14 cellular contexts compared by ENCODE assay signal in the genomic region with DNA sequence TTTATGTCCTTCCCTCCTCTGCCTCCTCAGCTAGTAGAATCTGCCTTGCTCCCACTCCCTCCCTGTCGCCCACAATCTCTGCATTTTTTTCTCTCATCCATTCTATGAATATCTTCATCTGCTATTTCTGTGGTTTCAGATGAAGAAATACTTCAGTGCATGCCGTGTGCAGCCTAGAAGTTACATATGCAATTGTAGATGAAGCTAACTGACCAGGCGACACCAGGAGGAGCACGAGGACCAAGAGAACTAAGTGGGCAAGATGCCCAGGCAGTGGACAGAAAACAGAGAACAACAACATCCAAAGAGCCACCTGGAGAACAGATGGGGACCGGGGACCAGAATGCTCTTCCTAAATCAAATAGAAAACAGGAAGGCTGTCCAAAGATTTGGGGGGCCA.
DNase-seq lines count a peak whose midpoint lies in the region; TF ChIP-seq lines count a peak whose summit lies in the region.
"Had no signal": no experiment of that assay in that cellular context is flagged by ENCODE, and none has a peak within 500 bp of the region (broad histone marks: within the 10 kb centered on the region; RNA-seq: fewer than 3 reads in every experiment).

No MANE protein-coding gene starts in this region.

- H3K27ac ChIP-seq in WERI-Rb-1 (no peak overlapping the region), vagina (no peak overlapping the region), endodermal cell (ENCODE audit: low read depth, low read length) (no peak overlapping the region)

- no peaks in the 10 kb centered on the region for H3K9me3 Mint-ChIP-seq in endodermal cell
- H3K9me3 Mint-ChIP-seq in glutamatergic neuron (ENCODE audit: unreplicated experiment): peaks cover 2% of the 10 kb centered on the region

- H3K27me3 ChIP-seq in adipocyte (replicated peaks; ENCODE audit: control insufficient read depth, insufficient read depth, low read length) (peaks cover 23% of the 10 kb centered on the region), WERI-Rb-1 (ENCODE audit: insufficient read depth, low read depth, severe bottlenecking) (peaks cover 80% of the 10 kb centered on the region), vagina (no peaks in the 10 kb centered on the region), endodermal cell (ENCODE audit: control insufficient read depth, insufficient read depth, low read length, poor library complexity, severe bottlenecking) (peaks cover 9% of the 10 kb centered on the region)

- CTCF ChIA-PET in AG04449 (lab: Yijun Ruan, JAX): interaction anchor here (1.7 kb wide), 1 partner anchor 11 kb away, joined by 7 read pairs; no protein-coding TSS in a partner anchor

- no peak for TF ChIP-seq POLR2A in vagina (IDR thresholded peaks at IDR 0.05)

- H3K9ac ChIP-seq in adipocyte (ENCODE audit: low read length) (no peak overlapping the region), endodermal cell (ENCODE audit: extremely low read depth, low read length, poor library complexity, severe bottlenecking) (no peak overlapping the region)

- POLR2A ChIA-PET in AG04449 (lab: Yijun Ruan, JAX): no interaction called here

- no peak overlapping the region for H3K4me3 Mint-ChIP-seq in endodermal cell
- no peak overlapping the region for H3K4me3 Mint-ChIP-seq in glutamatergic neuron (ENCODE audit: unreplicated experiment)
- H3K4me3 Mint-ChIP-seq: activated naive CD8-positive, alpha-beta T cell had no signal

- no peak for TF ChIP-seq CTCF in AG04449 (IDR thresholded peaks at IDR 0.05; ENCODE audit: insufficient read depth, low read length, missing control alignments)
- TF ChIP-seq CTCF in WERI-Rb-1 (IDR thresholded peaks at IDR 0.05; ENCODE audit: low read depth, low read length): no peak
- no peak for TF ChIP-seq CTCF in vagina (IDR thresholded peaks at IDR 0.05)
- TF ChIP-seq CTCF in endodermal cell (conservative IDR thresholded peaks at IDR 0.05): no peak
- TF ChIP-seq CTCF in glutamatergic neuron (IDR thresholded peaks at IDR 0.05; ENCODE audit: partially characterized antibody, unreplicated experiment): no peak

- H3K36me3 ChIP-seq in adipocyte (ENCODE audit: control insufficient read depth, insufficient read depth, low read length, severe bottlenecking) (no peaks in the 10 kb centered on the region), WERI-Rb-1 (no peaks in the 10 kb centered on the region), vagina (no peaks in the 10 kb centered on the region), endodermal cell (ENCODE audit: control insufficient read depth, insufficient read depth, low read length) (no peaks in the 10 kb centered on the region)

- intact Hi-C loops in vagina (cut with DNase I): no loop called here

- peak; percentile 36 for DNase-seq in AG04449 (ENCODE audit: low read depth, low spot score)
- DNase-seq in H4 (ENCODE audit: low spot score): peak; percentile 53
- peak; percentile 42 for DNase-seq in adipocyte (ENCODE audit: low read depth)
- DNase-seq in iris pigment epithelial cell (ENCODE audit: low read depth): peak; percentile 57
- DNase-seq in WERI-Rb-1: no peak
- no peak for DNase-seq in vagina (ENCODE audit: extremely low spot score in 2 of 2)
- DNase-seq in endodermal cell: no peak
- DNase-seq in glutamatergic neuron: no peak
- DNase-seq: DMS153, erythroblast, NCI-H1105 had no signal

- no peaks in the 10 kb centered on the region for H3K9me3 ChIP-seq in adipocyte (ENCODE audit: control insufficient read depth, low read length)
- no peaks in the 10 kb centered on the region for H3K9me3 ChIP-seq in WERI-Rb-1 (ENCODE audit: severe bottlenecking)
- no peaks in the 10 kb centered on the region for H3K9me3 ChIP-seq in vagina
- no peaks in the 10 kb centered on the region for H3K9me3 ChIP-seq in endodermal cell (ENCODE audit: control insufficient read depth, low read length)

- peaks cover 18% of the 10 kb centered on the region for H3K4me1 Mint-ChIP-seq in endodermal cell
- no peaks in the 10 kb centered on the region for H3K4me1 Mint-ChIP-seq in glutamatergic neuron (ENCODE audit: low read depth, unreplicated experiment)

- H3K27ac Mint-ChIP-seq in endodermal cell: no peak overlapping the region
- H3K27ac Mint-ChIP-seq in glutamatergic neuron (ENCODE audit: unreplicated experiment): no peak overlapping the region
- H3K27ac Mint-ChIP-seq: activated naive CD8-positive, alpha-beta T cell had no signal

- H3K36me3 Mint-ChIP-seq in endodermal cell (ENCODE audit: low read depth) (no peaks in the 10 kb centered on the region), glutamatergic neuron (ENCODE audit: unreplicated experiment) (no peaks in the 10 kb centered on the region)
- H3K36me3 Mint-ChIP-seq: activated naive CD8-positive, alpha-beta T cell had no signal

- H3K4me1 ChIP-seq in adipocyte (ENCODE audit: control insufficient read depth, insufficient read depth, low read length) (no peaks in the 10 kb centered on the region), vagina (no peaks in the 10 kb centered on the region), endodermal cell (ENCODE audit: control insufficient read depth, insufficient read depth, low read length) (no peaks in the 10 kb centered on the region)

- H3K4me3 ChIP-seq in AG04449 (ENCODE audit: low read depth, low read length) (no peak overlapping the region), adipocyte (ENCODE audit: low read length) (no peak overlapping the region), WERI-Rb-1 (ENCODE audit: low read depth, low read length) (no peak overlapping the region), vagina (no peak overlapping the region), endodermal cell (ENCODE audit: low read length) (no peak overlapping the region)
- H3K4me3 ChIP-seq: lung, smooth muscle cell had no signal

- 88% methylated on average over 5 of the region's 5 CpGs for WGBS in endodermal cell (ENCODE audit: insufficient coverage in 1 of 2, insufficient read length in 1 of 2), 2 experiments

- H3K27me3 Mint-ChIP-seq in endodermal cell (ENCODE audit: insufficient read depth) (no peaks in the 10 kb centered on the region), glutamatergic neuron (ENCODE audit: unreplicated experiment) (no peaks in the 10 kb centered on the region)

Comparison
In these comparisons a context has a peak if more than half of its experiments do, and no peak if none do; other contexts are left out.
1. DNase-seq: peak in AG04449 (single experiment), H4 (single experiment), adipocyte (single experiment) and iris pigment epithelial cell (single experiment); none in WERI-Rb-1 (single experiment), vagina (0 of 2), endodermal cell (single experiment) and glutamatergic neuron (single experiment).